In genomic region chr16:20878682-20879147, GRCh38 we compare ENCODE assay signal across 1 cellular context.
TF ChIP-seq lines count a peak whose summit lies in the region.

No MANE protein-coding gene starts in this region.

TF ChIP-seq in GM23338, 12 proteins besides CTCF, POLR2A, EP300 and RAD21:
- TF ChIP-seq REST (IDR thresholded peaks at IDR 0.05; ENCODE audit: unreplicated experiment) (no peak), JUNB (IDR thresholded peaks at IDR 0.05; ENCODE audit: unreplicated experiment) (no peak), EZH2 (IDR thresholded peaks at IDR 0.05; ENCODE audit: low read depth, unreplicated experiment) (no peak), ETS1 (IDR thresholded peaks at IDR 0.05) (no peak), CREB1 (CRISPR knock-in tag; IDR thresholded peaks at IDR 0.05; ENCODE audit: low read depth) (no peak)
- TF ChIP-seq, protein P1, sequence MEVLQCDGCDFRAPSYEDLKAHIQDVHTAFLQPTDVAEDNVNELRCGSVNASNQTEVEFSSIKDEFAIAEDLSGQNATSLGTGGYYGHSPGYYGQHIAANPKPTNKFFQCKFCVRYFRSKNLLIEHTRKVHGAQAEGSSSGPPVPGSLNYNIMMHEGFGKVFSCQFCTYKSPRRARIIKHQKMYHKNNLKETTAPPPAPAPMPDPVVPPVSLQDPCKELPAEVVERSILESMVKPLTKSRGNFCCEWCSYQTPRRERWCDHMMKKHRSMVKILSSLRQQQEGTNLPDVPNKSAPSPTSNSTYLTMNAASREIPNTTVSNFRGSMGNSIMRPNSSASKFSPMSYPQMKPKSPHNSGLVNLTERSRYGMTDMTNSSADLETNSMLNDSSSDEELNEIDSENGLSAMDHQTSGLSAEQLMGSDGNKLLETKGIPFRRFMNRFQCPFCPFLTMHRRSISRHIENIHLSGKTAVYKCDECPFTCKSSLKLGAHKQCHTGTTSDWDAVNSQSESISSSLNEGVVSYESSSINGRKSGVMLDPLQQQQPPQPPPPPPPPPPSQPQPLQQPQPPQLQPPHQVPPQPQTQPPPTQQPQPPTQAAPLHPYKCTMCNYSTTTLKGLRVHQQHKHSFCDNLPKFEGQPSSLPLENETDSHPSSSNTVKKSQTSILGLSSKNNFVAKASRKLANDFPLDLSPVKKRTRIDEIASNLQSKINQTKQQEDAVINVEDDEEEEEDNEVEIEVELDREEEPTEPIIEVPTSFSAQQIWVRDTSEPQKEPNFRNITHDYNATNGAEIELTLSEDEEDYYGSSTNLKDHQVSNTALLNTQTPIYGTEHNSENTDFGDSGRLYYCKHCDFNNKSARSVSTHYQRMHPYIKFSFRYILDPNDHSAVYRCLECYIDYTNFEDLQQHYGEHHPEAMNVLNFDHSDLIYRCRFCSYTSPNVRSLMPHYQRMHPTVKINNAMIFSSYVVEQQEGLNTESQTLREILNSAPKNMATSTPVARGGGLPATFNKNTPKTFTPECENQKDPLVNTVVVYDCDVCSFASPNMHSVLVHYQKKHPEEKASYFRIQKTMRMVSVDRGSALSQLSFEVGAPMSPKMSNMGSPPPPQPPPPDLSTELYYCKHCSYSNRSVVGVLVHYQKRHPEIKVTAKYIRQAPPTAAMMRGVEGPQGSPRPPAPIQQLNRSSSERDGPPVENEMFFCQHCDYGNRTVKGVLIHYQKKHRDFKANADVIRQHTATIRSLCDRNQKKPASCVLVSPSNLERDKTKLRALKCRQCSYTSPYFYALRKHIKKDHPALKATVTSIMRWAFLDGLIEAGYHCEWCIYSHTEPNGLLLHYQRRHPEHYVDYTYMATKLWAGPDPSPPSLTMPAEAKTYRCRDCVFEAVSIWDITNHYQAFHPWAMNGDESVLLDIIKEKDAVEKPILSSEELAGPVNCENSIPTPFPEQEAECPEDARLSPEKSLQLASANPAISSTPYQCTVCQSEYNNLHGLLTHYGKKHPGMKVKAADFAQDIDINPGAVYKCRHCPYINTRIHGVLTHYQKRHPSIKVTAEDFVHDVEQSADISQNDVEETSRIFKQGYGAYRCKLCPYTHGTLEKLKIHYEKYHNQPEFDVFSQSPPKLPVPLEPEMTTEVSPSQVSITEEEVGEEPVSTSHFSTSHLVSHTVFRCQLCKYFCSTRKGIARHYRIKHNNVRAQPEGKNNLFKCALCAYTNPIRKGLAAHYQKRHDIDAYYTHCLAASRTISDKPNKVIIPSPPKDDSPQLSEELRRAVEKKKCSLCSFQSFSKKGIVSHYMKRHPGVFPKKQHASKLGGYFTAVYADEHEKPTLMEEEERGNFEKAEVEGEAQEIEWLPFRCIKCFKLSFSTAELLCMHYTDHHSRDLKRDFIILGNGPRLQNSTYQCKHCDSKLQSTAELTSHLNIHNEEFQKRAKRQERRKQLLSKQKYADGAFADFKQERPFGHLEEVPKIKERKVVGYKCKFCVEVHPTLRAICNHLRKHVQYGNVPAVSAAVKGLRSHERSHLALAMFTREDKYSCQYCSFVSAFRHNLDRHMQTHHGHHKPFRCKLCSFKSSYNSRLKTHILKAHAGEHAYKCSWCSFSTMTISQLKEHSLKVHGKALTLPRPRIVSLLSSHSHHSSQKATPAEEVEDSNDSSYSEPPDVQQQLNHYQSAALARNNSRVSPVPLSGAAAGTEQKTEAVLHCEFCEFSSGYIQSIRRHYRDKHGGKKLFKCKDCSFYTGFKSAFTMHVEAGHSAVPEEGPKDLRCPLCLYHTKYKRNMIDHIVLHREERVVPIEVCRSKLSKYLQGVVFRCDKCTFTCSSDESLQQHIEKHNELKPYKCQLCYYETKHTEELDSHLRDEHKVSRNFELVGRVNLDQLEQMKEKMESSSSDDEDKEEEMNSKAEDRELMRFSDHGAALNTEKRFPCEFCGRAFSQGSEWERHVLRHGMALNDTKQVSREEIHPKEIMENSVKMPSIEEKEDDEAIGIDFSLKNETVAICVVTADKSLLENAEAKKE (CRISPR knock-in tag; IDR thresholded peaks at IDR 0.05), result no peak
